17 cellular contexts compared by ENCODE assay signal in genomic region chr7:130553398-130554029, GRCh38.
DNase-seq lines count a peak whose midpoint lies in the region; ATAC-seq and TF ChIP-seq lines count a peak whose summit lies in the region.
"Had no signal": no experiment of that assay in that cellular context is flagged by ENCODE, and none has a peak within 500 bp of the region (broad histone marks: within the 10 kb centered on the region; RNA-seq: fewer than 3 reads in every experiment).

No MANE protein-coding gene starts in this region.

- intact Hi-C loops in upper lobe of right lung (cut with DNase I): no loop called here

- no peaks in the 10 kb centered on the region for H3K9me3 ChIP-seq in upper lobe of right lung
- H3K9me3 ChIP-seq: BE2C had no signal

- H3K36me3 Mint-ChIP-seq in mesothelial cell of epicardium: peaks cover 23% of the 10 kb centered on the region
- H3K36me3 Mint-ChIP-seq in activated CD8-positive, alpha-beta memory T cell treated with anti-CD3 and anti-CD28 coated beads, Interleukin-2, amount 10 ng/mL, durations not matched to agents 7 days and 5 days: peaks cover 1% of the 10 kb centered on the region

- CTCF ChIA-PET in activated CD8-positive, alpha-beta memory T cell treated with anti-CD3 and anti-CD28 coated beads, Interleukin-2, amount 10 ng/mL, durations not matched to agents 7 days and 5 days (lab: Charles Lee): no interaction called here

- H3K36me3 ChIP-seq in upper lobe of right lung: no peaks in the 10 kb centered on the region
- H3K36me3 ChIP-seq: BE2C had no signal

- peak overlapping the region; percentile 2 for H3K27ac Mint-ChIP-seq in mesothelial cell of epicardium
- no peak overlapping the region for H3K27ac Mint-ChIP-seq in activated CD8-positive, alpha-beta memory T cell treated with anti-CD3 and anti-CD28 coated beads, Interleukin-2, amount 10 ng/mL, durations not matched to agents 7 days and 5 days
- H3K27ac Mint-ChIP-seq: CD4-positive, CD25-positive, alpha-beta regulatory T cell; CD8-positive, alpha-beta memory T cell; GM23338 had no signal

- H3K4me1 Mint-ChIP-seq in mesothelial cell of epicardium: peaks cover 29% of the 10 kb centered on the region
- H3K4me1 Mint-ChIP-seq in activated CD8-positive, alpha-beta memory T cell treated with anti-CD3 and anti-CD28 coated beads, Interleukin-2, amount 10 ng/mL, durations not matched to agents 7 days and 5 days: no peaks in the 10 kb centered on the region
- H3K4me1 Mint-ChIP-seq: CD4-positive, CD25-positive, alpha-beta regulatory T cell; CD8-positive, alpha-beta memory T cell; GM23338 had no signal

- H3K4me3 Mint-ChIP-seq in mesothelial cell of epicardium: no peak overlapping the region
- H3K4me3 Mint-ChIP-seq in activated CD8-positive, alpha-beta memory T cell treated with anti-CD3 and anti-CD28 coated beads, Interleukin-2, amount 10 ng/mL, durations not matched to agents 7 days and 5 days: no peak overlapping the region
- H3K4me3 Mint-ChIP-seq: CD4-positive, CD25-positive, alpha-beta regulatory T cell; CD8-positive, alpha-beta memory T cell; GM23338 had no signal

- H3K27me3 ChIP-seq in upper lobe of right lung: no peaks in the 10 kb centered on the region
- H3K27me3 ChIP-seq: BE2C had no signal

- H3K4me3 ChIP-seq in upper lobe of right lung: no peak overlapping the region
- H3K4me3 ChIP-seq: GM23338 had no signal

- no peak overlapping the region for H3K27ac ChIP-seq in upper lobe of right lung

- peaks cover 10% of the 10 kb centered on the region for H3K9me3 Mint-ChIP-seq in mesothelial cell of epicardium
- H3K9me3 Mint-ChIP-seq in activated CD8-positive, alpha-beta memory T cell treated with anti-CD3 and anti-CD28 coated beads, Interleukin-2, amount 10 ng/mL, durations not matched to agents 7 days and 5 days (ENCODE audit: low read depth): no peaks in the 10 kb centered on the region
- H3K9me3 Mint-ChIP-seq: CD4-positive, CD25-positive, alpha-beta regulatory T cell; CD8-positive, alpha-beta memory T cell; GM23338 had no signal

- ATAC-seq in upper lobe of right lung: peak; percentile 48
- ATAC-seq in activated CD8-positive, alpha-beta memory T cell treated with anti-CD3 and anti-CD28 coated beads, Interleukin-2, amount 10 ng/mL, durations not matched to agents 7 days and 5 days: no peak
- ATAC-seq: GM23338 had no signal

- H3K27me3 Mint-ChIP-seq in mesothelial cell of epicardium (ENCODE audit: low read depth): no peaks in the 10 kb centered on the region
- H3K27me3 Mint-ChIP-seq in activated CD8-positive, alpha-beta memory T cell treated with anti-CD3 and anti-CD28 coated beads, Interleukin-2, amount 10 ng/mL, durations not matched to agents 7 days and 5 days: no peaks in the 10 kb centered on the region
- H3K27me3 Mint-ChIP-seq: CD4-positive, CD25-positive, alpha-beta regulatory T cell; CD8-positive, alpha-beta memory T cell had no signal

- TF ChIP-seq CTCF in mesothelial cell of epicardium (IDR thresholded peaks at IDR 0.05; ENCODE audit: unreplicated experiment) (no peak), upper lobe of right lung (IDR thresholded peaks at IDR 0.05) (no peak)

- DNase-seq in EH (ENCODE audit: low read depth) (peak; percentile 8), amniotic epithelial cell (ENCODE audit: low read depth) (peak; percentile 52), mesothelial cell of epicardium (ENCODE audit: low spot score in 2 of 2, unreplicated experiment in 2 of 2) (no peak), upper lobe of right lung (no peak), middle frontal gyrus (ENCODE audit: extremely low spot score, low spot score) (no peak)
- DNase-seq in activated CD8-positive, alpha-beta memory T cell treated with anti-CD3 and anti-CD28 coated beads, Interleukin-2, amount 10 ng/mL, durations not matched to agents 7 days and 5 days: no peak
- DNase-seq: ACHN; BE2C; C1 segment of cervical spinal cord; CD4-positive, CD25-positive, alpha-beta regulatory T cell; CD8-positive, alpha-beta memory T cell; COR-L47; DMS 273 treated with DMSO at 0.1 percent for 48 hours; DMS53; GF-D8; HCEC 1CT had no signal

- H3K4me1 ChIP-seq in upper lobe of right lung: no peaks in the 10 kb centered on the region
- H3K4me1 ChIP-seq: BE2C had no signal

Comparison
In these comparisons a context has a peak if more than half of its experiments do, and no peak if none do; other contexts are left out.
1. DNase-seq: peak in EH (single experiment) and amniotic epithelial cell (single experiment); none in mesothelial cell of epicardium (0 of 2), upper lobe of right lung (single experiment), activated CD8-positive, alpha-beta memory T cell treated with anti-CD3 and anti-CD28 coated beads, Interleukin-2, amount 10 ng/mL, durations not matched to agents 7 days and 5 days (single experiment) and middle frontal gyrus (single experiment).